In the genomic region with DNA sequence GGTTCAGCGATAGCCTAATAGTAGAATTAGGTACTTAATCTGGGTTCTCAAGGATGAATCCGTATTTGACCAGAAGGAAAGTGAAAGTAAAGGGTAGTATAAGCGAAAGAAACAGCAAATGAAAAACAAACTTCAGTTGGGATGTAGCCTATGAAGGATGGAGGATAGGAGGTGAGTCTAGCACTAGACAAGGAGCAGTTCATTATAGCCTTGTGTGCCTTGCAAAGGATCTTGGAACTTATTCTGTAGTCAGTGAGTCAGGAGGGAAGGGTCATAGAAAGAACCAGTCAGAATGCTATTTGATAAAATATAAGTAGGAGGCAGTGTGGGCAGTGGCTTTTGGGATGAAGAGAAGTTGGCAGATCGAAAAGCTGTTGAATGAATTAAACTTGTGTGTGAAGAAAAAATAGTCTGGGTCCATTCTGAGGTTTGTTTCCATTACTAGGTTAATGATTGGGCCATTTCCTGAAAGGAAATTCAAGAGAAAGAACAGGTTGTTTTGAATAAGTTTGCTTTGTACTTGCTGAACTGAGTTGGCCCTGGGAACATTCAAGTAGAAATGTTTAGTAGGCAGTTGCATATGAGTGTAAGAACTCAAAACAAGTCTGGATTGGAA, we compare ENCODE assay signal across 12 cellular contexts. TPM values are rescaled to one million over a fixed set of nuclear protein-coding genes. Genes with fewer than 3 reads are reported as not detected.
DNase-seq lines count a peak whose midpoint lies in the region; ATAC-seq, FAIRE-seq and TF ChIP-seq lines count a peak whose summit lies in the region.
"Had no signal": no experiment of that assay in that cellular context is flagged by ENCODE, and none has a peak within 500 bp of the region (broad histone marks: within the 10 kb centered on the region; RNA-seq: fewer than 3 reads in every experiment).

No MANE protein-coding gene starts in this region.

- peak in 1 of 2 donors; percentile 20 for ATAC-seq in CD4-positive, CD25-positive, alpha-beta regulatory T cell (ENCODE audit: low read depth in 2 of 2)
- peak; percentile 47 for ATAC-seq in activated naive CD8-positive, alpha-beta T cell treated with anti-CD3 and anti-CD28 coated beads, Interleukin-2, amount 10 ng/mL, durations not matched to agents 7 days and 5 days (ENCODE audit: low read depth)
- ATAC-seq in HG02885 (IDR thresholded peaks at IDR 0.05; ENCODE audit: poor library complexity, unreplicated experiment) = no peak
- ATAC-seq: Panc1 had no signal

- H3K27me3 Mint-ChIP-seq in CD4-positive, CD25-positive, alpha-beta regulatory T cell = no peaks in the 10 kb centered on the region
- no peaks in the 10 kb centered on the region for H3K27me3 Mint-ChIP-seq in activated naive CD8-positive, alpha-beta T cell treated with anti-CD3 and anti-CD28 coated beads, Interleukin-2, amount 10 ng/mL, durations not matched to agents 7 days and 5 days

- no peaks in the 10 kb centered on the region for H3K9me3 Mint-ChIP-seq in CD4-positive, CD25-positive, alpha-beta regulatory T cell
- H3K9me3 Mint-ChIP-seq in activated naive CD8-positive, alpha-beta T cell treated with anti-CD3 and anti-CD28 coated beads, Interleukin-2, amount 10 ng/mL, durations not matched to agents 7 days and 5 days = no peaks in the 10 kb centered on the region

- peaks cover 49% of the 10 kb centered on the region for H3K36me3 ChIP-seq in CD4-positive, CD25-positive, alpha-beta regulatory T cell (ENCODE audit: control insufficient read depth, insufficient read depth, low read length)

- peaks cover 19% of the 10 kb centered on the region for H3K4me1 ChIP-seq in CD4-positive, CD25-positive, alpha-beta regulatory T cell (ENCODE audit: control insufficient read depth, insufficient read depth, low read length, poor library complexity, severe bottlenecking)
- peaks cover 15% of the 10 kb centered on the region for H3K4me1 ChIP-seq in mononuclear cell (ENCODE audit: insufficient read depth, low read length)

- peak overlapping the region; percentile 38 for H3K27ac ChIP-seq in CD4-positive, CD25-positive, alpha-beta regulatory T cell (ENCODE audit: insufficient read depth, low read length, poor library complexity, severe bottlenecking)
- H3K27ac ChIP-seq: transverse colon, WERI-Rb-1 had no signal

- H3K27ac Mint-ChIP-seq in CD4-positive, CD25-positive, alpha-beta regulatory T cell = peak overlapping the region; percentile 37 to 76 (median 67)
- H3K27ac Mint-ChIP-seq in activated naive CD8-positive, alpha-beta T cell treated with anti-CD3 and anti-CD28 coated beads, Interleukin-2, amount 10 ng/mL, durations not matched to agents 7 days and 5 days = peak overlapping the region; percentile 78

- peak; percentile 54 for FAIRE-seq in GM12892 (lab: Jason Lieb, UNC)
- FAIRE-seq: keratinocyte had no signal

- no peaks in the 10 kb centered on the region for H3K27me3 ChIP-seq in CD4-positive, CD25-positive, alpha-beta regulatory T cell (ENCODE audit: control insufficient read depth, insufficient read depth, low read length)
- no peaks in the 10 kb centered on the region for H3K27me3 ChIP-seq in mononuclear cell (ENCODE audit: insufficient read depth, low read length)
- H3K27me3 ChIP-seq: transverse colon had no signal

- no peak for TF ChIP-seq POLR2A in GM12892 (IDR thresholded peaks at IDR 0.05; ENCODE audit: low read depth, low read length)

- H3K4me3 ChIP-seq in CD4-positive, CD25-positive, alpha-beta regulatory T cell (ENCODE audit: low read depth, low read length) = peak overlapping the region; percentile 85
- H3K4me3 ChIP-seq in mononuclear cell (ENCODE audit: low read length) = peak overlapping the region; percentile 4
- H3K4me3 ChIP-seq: transverse colon had no signal

- H3K4me3 Mint-ChIP-seq in CD4-positive, CD25-positive, alpha-beta regulatory T cell = peak overlapping the region; percentile 66 to 79 (median 76)
- peak overlapping the region; percentile 78 for H3K4me3 Mint-ChIP-seq in activated naive CD8-positive, alpha-beta T cell treated with anti-CD3 and anti-CD28 coated beads, Interleukin-2, amount 10 ng/mL, durations not matched to agents 7 days and 5 days

- POLR2A ChIA-PET in activated naive CD8-positive, alpha-beta T cell treated with anti-CD3 and anti-CD28 coated beads, Interleukin-2, amount 10 ng/mL, durations not matched to agents 7 days and 5 days (lab: Charles Lee) = no interaction called here

- peaks cover 42% of the 10 kb centered on the region for H3K36me3 Mint-ChIP-seq in CD4-positive, CD25-positive, alpha-beta regulatory T cell
- peaks cover 58% of the 10 kb centered on the region for H3K36me3 Mint-ChIP-seq in activated naive CD8-positive, alpha-beta T cell treated with anti-CD3 and anti-CD28 coated beads, Interleukin-2, amount 10 ng/mL, durations not matched to agents 7 days and 5 days

- peaks cover 54 to 73% (median 61%) of the 10 kb centered on the region in 4 donors for H3K4me1 Mint-ChIP-seq in CD4-positive, CD25-positive, alpha-beta regulatory T cell
- H3K4me1 Mint-ChIP-seq in activated naive CD8-positive, alpha-beta T cell treated with anti-CD3 and anti-CD28 coated beads, Interleukin-2, amount 10 ng/mL, durations not matched to agents 7 days and 5 days = peaks cover 19% of the 10 kb centered on the region

- DNase-seq in CD4-positive, CD25-positive, alpha-beta regulatory T cell = peak in 1 of 3 donors; percentile 36
- no peak for DNase-seq in GM12892 (ENCODE audit: insufficient read length)
- DNase-seq in activated naive CD8-positive, alpha-beta T cell treated with anti-CD3 and anti-CD28 coated beads, Interleukin-2, amount 10 ng/mL, durations not matched to agents 7 days and 5 days = no peak
- DNase-seq in NCI-H2081 (lab: John Stamatoyannopoulos, UW) = no peak
- no peak for DNase-seq in HCEC 1CT
- no peak for DNase-seq in SHP77 (lab: John Stamatoyannopoulos, UW)
- DNase-seq: transverse colon, WERI-Rb-1 had no signal

- H3K9me3 ChIP-seq in CD4-positive, CD25-positive, alpha-beta regulatory T cell (ENCODE audit: control insufficient read depth in 2 of 2, low read length in 2 of 2) = no peaks in the 10 kb centered on the region
- no peaks in the 10 kb centered on the region for H3K9me3 ChIP-seq in mononuclear cell (ENCODE audit: low read depth, low read length)
- H3K9me3 ChIP-seq: transverse colon had no signal

RNA-seq across cellular contexts. Expression of a gene that starts 48.5 kb away (rescaled TPM):
- 200 TPM for total RNA-seq in CD4-positive, CD25-positive, alpha-beta regulatory T cell
- polyA plus RNA-seq in CD4-positive, CD25-positive, alpha-beta regulatory T cell = 10 to 100 TPM; 28.2 to 41.9 (median 37.0) TPM
- 21.2 TPM for polyA plus RNA-seq in GM12892 (2012; ENCODE audit: missing spikeins)
- 100 to 1,000 TPM; 107 to 117 TPM for total RNA-seq in activated naive CD8-positive, alpha-beta T cell treated with anti-CD3 and anti-CD28 coated beads, Interleukin-2, amount 10 ng/mL, durations not matched to agents 7 days and 5 days
- total RNA-seq in mononuclear cell = 287 TPM
